15 cellular contexts compared by ENCODE assay signal in the genomic region with DNA sequence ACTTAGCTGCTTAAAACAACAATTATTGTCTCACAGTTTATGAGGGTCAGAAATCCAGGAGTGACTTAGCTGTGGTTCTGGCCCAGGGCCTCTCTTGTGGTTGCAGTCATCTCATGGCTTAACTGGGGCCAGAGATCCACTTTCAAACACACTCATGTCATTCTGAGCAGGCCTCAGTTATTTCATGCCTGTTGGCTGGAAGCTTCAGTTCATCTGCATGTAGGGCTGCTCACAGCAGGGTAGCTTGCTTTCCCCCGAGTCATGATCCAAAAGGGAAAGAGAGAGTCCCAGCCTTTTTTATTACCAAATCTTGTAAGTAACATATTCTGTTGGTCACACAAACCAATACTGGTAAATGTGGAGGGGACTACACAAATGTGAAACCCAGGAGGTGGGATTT.
DNase-seq lines count a peak whose midpoint lies in the region; ATAC-seq and TF ChIP-seq lines count a peak whose summit lies in the region.
"Had no signal": no experiment of that assay in that cellular context is flagged by ENCODE, and none has a peak within 500 bp of the region (broad histone marks: within the 10 kb centered on the region; RNA-seq: fewer than 3 reads in every experiment).

No MANE protein-coding gene starts in this region.

- CTCF ChIA-PET in WTC11 (lab: Charles Lee): interaction anchor here (1.4 kb wide), 1 partner anchor 98 kb away, joined by 3 read pairs; no protein-coding TSS in a partner anchor

- no peak overlapping the region for H2AFZ ChIP-seq in GM23338

- 0 out of 3 replicates have a peak, but pooled peaks cover 4% of the 10 kb centered on the region for H3K9me3 Mint-ChIP-seq in GM23338
- peaks cover 8% of the 10 kb centered on the region for H3K9me3 Mint-ChIP-seq in WTC11

- H3K36me3 Mint-ChIP-seq in GM23338 (ENCODE audit: low read depth) (no peaks in the 10 kb centered on the region), WTC11 (no peaks in the 10 kb centered on the region)

- H3K36me3 ChIP-seq in GM23338 (ENCODE audit: insufficient read depth): no peaks in the 10 kb centered on the region
- no peaks in the 10 kb centered on the region for H3K36me3 ChIP-seq in tibial artery
- H3K36me3 ChIP-seq in gastrocnemius medialis: no peaks in the 10 kb centered on the region

- H3K9me3 ChIP-seq in tibial artery (no peaks in the 10 kb centered on the region), gastrocnemius medialis (no peaks in the 10 kb centered on the region)

- H3K4me1 ChIP-seq in GM23338 (ENCODE audit: insufficient read depth) (peaks cover 8% of the 10 kb centered on the region; the same call in 1 of the 2 replicates), tibial artery (no peaks in the 10 kb centered on the region), gastrocnemius medialis (no peaks in the 10 kb centered on the region)

- no peak overlapping the region for H3K4me2 ChIP-seq in GM23338

- no peak overlapping the region for H3K4me3 Mint-ChIP-seq in GM23338
- H3K4me3 Mint-ChIP-seq in WTC11: no peak overlapping the region
- H3K4me3 Mint-ChIP-seq: activated CD4-positive, alpha-beta memory T cell treated with anti-CD3 and anti-CD28 coated beads, Interleukin-2, amount 10 ng/mL, durations not matched to agents 7 days and 5 days; B cell had no signal

- no peaks in the 10 kb centered on the region for H4K20me1 ChIP-seq in GM23338 (replicated peaks; ENCODE audit: insufficient read depth)

- ATAC-seq in GM23338 (peak; percentile 78), WTC11 (peak; percentile 73), HG03354 (IDR thresholded peaks at IDR 0.05; ENCODE audit: poor library complexity, severe bottlenecking, unreplicated experiment) (no peak), gastrocnemius medialis (no peak)
- ATAC-seq: Right ventricle myocardium inferior had no signal

- no peaks in the 10 kb centered on the region for H3F3A ChIP-seq in GM23338 (replicated peaks; ENCODE audit: low read depth)

- TF ChIP-seq CTCF in GM23338 (conservative IDR thresholded peaks at IDR 0.05; ENCODE audit: low read depth in 2 of 2) (no peak), WTC11 (IDR thresholded peaks at IDR 0.05) (no peak), tibial artery (IDR thresholded peaks at IDR 0.05) (no peak), gastrocnemius medialis (IDR thresholded peaks at IDR 0.05 in 4 of 5, conservative IDR thresholded peaks at IDR 0.05 in 1 of 5) (no peak)

- H3K79me2 ChIP-seq in GM23338 (replicated peaks; ENCODE audit: insufficient read depth): no peaks in the 10 kb centered on the region

- H3K27ac ChIP-seq in GM23338 (ENCODE audit: low read depth) (no peak overlapping the region), tibial artery (no peak overlapping the region), gastrocnemius medialis (no peak overlapping the region)

- H3K4me3 ChIP-seq in GM23338 (no peak overlapping the region), tibial artery (no peak overlapping the region), gastrocnemius medialis (no peak overlapping the region)

- in situ Hi-C loops in gastrocnemius medialis (cut with MboI; ENCODE audit: low sequenced_read_pairs in 4 of 4): no loop called here

- H3K4me1 Mint-ChIP-seq in GM23338 (peaks cover 4% of the 10 kb centered on the region; the same call in 1 of the 3 replicates), WTC11 (peaks cover 11% of the 10 kb centered on the region)
- H3K4me1 Mint-ChIP-seq: activated CD4-positive, alpha-beta memory T cell treated with anti-CD3 and anti-CD28 coated beads, Interleukin-2, amount 10 ng/mL, durations not matched to agents 7 days and 5 days; B cell had no signal

- POLR2A ChIA-PET in WTC11 (lab: Charles Lee): interaction anchor here (0.6 kb wide), 1 partner anchor 1056 kb away, joined by 6 read pairs; no protein-coding TSS in a partner anchor

- H3K9me2 ChIP-seq in GM23338 (ENCODE audit: insufficient read depth): peaks cover 9% of the 10 kb centered on the region; the same call in 1 of the 2 replicates

- H3K27me3 Mint-ChIP-seq in GM23338 (ENCODE audit: insufficient read depth, low read depth, poor library complexity): peaks cover 4% of the 10 kb centered on the region
- H3K27me3 Mint-ChIP-seq in WTC11 (ENCODE audit: low read depth): no peaks in the 10 kb centered on the region
- H3K27me3 Mint-ChIP-seq: activated CD4-positive, alpha-beta memory T cell treated with anti-CD3 and anti-CD28 coated beads, Interleukin-2, amount 10 ng/mL, durations not matched to agents 7 days and 5 days had no signal

- H3K27me3 ChIP-seq in GM23338 (ENCODE audit: insufficient read depth) (no peaks in the 10 kb centered on the region), tibial artery (no peaks in the 10 kb centered on the region), gastrocnemius medialis (no peaks in the 10 kb centered on the region)

- TF ChIP-seq POLR2A in gastrocnemius medialis (IDR thresholded peaks at IDR 0.05): no peak

- peak; percentile 27 for DNase-seq in AG08395 (ENCODE audit: low spot score)
- peak; percentile 50 for DNase-seq in GM23338 (ENCODE audit: low spot score)
- DNase-seq in WTC11 (ENCODE audit: low spot score): peak; percentile 21
- DNase-seq in glomerular visceral epithelial cell (ENCODE audit: extremely low spot score): peak; percentile 23
- no peak for DNase-seq in tibial artery
- DNase-seq in gastrocnemius medialis: no peak
- DNase-seq in SIG-M5 treated with dmso at 0.1 percent for 504 hours (lab: John Stamatoyannopoulos, UW; ENCODE audit: unreplicated experiment): no peak
- DNase-seq: activated CD4-positive, alpha-beta memory T cell treated with anti-CD3 and anti-CD28 coated beads, Interleukin-2, amount 10 ng/mL, durations not matched to agents 7 days and 5 days; effector memory CD4-positive, alpha-beta T cell; glutamatergic neuron; NCI-H187 had no signal

- intact Hi-C loops in tibial artery (cut with DNase I; ENCODE audit: low total_unique reads) (no loop called here), gastrocnemius medialis (cut with DNase I; ENCODE audit: low total_unique reads) (no loop called here)

- H3K27ac Mint-ChIP-seq in GM23338 (peak overlapping the region; percentile 90), WTC11 (peak overlapping the region; percentile 57; the same call in 1 of the 2 replicates)
- H3K27ac Mint-ChIP-seq: activated CD4-positive, alpha-beta memory T cell treated with anti-CD3 and anti-CD28 coated beads, Interleukin-2, amount 10 ng/mL, durations not matched to agents 7 days and 5 days; activated T-helper 2 cell treated with anti-CD3 and anti-CD28 coated beads, Interferon-gamma antibody, Interleukin-2, Interleukin-4, amounts not matched to agents 10 μg/mL and 5 μg/mL and 100 μg/mL, durations not matched to agents 14 hours and 24 hours and 36 hours; B cell had no signal

TF ChIP-seq in GM23338, 12 proteins besides CTCF, POLR2A, EP300 and RAD21 (continues in another document):
- no peak for TF ChIP-seq ZNF331 (CRISPR knock-in tag; IDR thresholded peaks at IDR 0.05; ENCODE audit: low read depth)
- no peak for TF ChIP-seq POLR2AphosphoS5 (IDR thresholded peaks at IDR 0.05; ENCODE audit: low read depth)
- no peak for TF ChIP-seq EZH2phosphoT487 (IDR thresholded peaks at IDR 0.05; ENCODE audit: unreplicated experiment)
- no peak for TF ChIP-seq STAT1 (IDR thresholded peaks at IDR 0.05; ENCODE audit: unreplicated experiment)
- TF ChIP-seq EZH2 (IDR thresholded peaks at IDR 0.05; ENCODE audit: low read depth, unreplicated experiment): no peak
- no peak for TF ChIP-seq JUNB (IDR thresholded peaks at IDR 0.05; ENCODE audit: unreplicated experiment)
- TF ChIP-seq ETS1 (IDR thresholded peaks at IDR 0.05): no peak
- no peak for TF ChIP-seq ZNF114 (CRISPR knock-in tag; IDR thresholded peaks at IDR 0.05)

TF ChIP-seq in WTC11, 78 proteins besides CTCF, POLR2A, EP300 and RAD21 (continues in another document):
- no peak for TF ChIP-seq NR1H2 (CRISPR knock-in tag; IDR thresholded peaks at IDR 0.05)
- no peak for TF ChIP-seq OVOL2 (CRISPR knock-in tag; IDR thresholded peaks at IDR 0.05; ENCODE audit: borderline replicate concordance)
- no peak for TF ChIP-seq E2F4 (CRISPR knock-in tag; IDR thresholded peaks at IDR 0.05; ENCODE audit: borderline replicate concordance, low read depth)
- no peak for TF ChIP-seq ZNF219 (CRISPR knock-in tag; IDR thresholded peaks at IDR 0.05; ENCODE audit: borderline replicate concordance)
- TF ChIP-seq SMAD4 (CRISPR knock-in tag; IDR thresholded peaks at IDR 0.05): no peak
- TF ChIP-seq JAZF1 (CRISPR knock-in tag; IDR thresholded peaks at IDR 0.05): no peak
- TF ChIP-seq, protein P1, sequence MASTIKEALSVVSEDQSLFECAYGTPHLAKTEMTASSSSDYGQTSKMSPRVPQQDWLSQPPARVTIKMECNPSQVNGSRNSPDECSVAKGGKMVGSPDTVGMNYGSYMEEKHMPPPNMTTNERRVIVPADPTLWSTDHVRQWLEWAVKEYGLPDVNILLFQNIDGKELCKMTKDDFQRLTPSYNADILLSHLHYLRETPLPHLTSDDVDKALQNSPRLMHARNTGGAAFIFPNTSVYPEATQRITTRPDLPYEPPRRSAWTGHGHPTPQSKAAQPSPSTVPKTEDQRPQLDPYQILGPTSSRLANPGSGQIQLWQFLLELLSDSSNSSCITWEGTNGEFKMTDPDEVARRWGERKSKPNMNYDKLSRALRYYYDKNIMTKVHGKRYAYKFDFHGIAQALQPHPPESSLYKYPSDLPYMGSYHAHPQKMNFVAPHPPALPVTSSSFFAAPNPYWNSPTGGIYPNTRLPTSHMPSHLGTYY (CRISPR knock-in tag; IDR thresholded peaks at IDR 0.05): no peak
- no peak for TF ChIP-seq IRF1 (CRISPR knock-in tag; IDR thresholded peaks at IDR 0.05)

Comparison
In these comparisons a context has a peak if more than half of its experiments do, and no peak if none do; other contexts are left out.
1. DNase-seq: peak in AG08395 (single experiment), GM23338 (single experiment), WTC11 (single experiment) and glomerular visceral epithelial cell (single experiment); none in tibial artery (0 of 2), gastrocnemius medialis (0 of 2) and SIG-M5 treated with dmso at 0.1 percent for 504 hours (single experiment).
2. ATAC-seq: peak in GM23338 (single experiment) and WTC11 (single experiment); none in HG03354 (single experiment) and gastrocnemius medialis (0 of 2).